In genomic region chr15:100721758-100722550, GRCh38 we compare ENCODE assay signal across 8 cellular contexts.
DNase-seq lines count a peak whose midpoint lies in the region; ATAC-seq and TF ChIP-seq lines count a peak whose summit lies in the region.

No MANE protein-coding gene starts in this region.

- DNase-seq in GM04503 (ENCODE audit: low read depth) (peak; percentile 100), NCI-H460 (ENCODE audit: extremely low read depth, low read depth) (peak; percentile 75), coronary artery (ENCODE audit: low spot score) (peak; percentile 87), mucosa of descending colon (no peak), mesendoderm (no peak)
- DNase-seq in CD8-positive, alpha-beta memory T cell, result no peak
- no peak for DNase-seq in activated naive CD4-positive, alpha-beta T cell treated with Interleukin-2 at 50 U/mL for 16 hours
- no peak for DNase-seq in activated CD4-positive, alpha-beta T cell treated with anti-CD3 and anti-CD28 coated beads, Interleukin-2, amount 50 U/mL, for 4 hours

- no peak overlapping the region for H2BK15ac ChIP-seq in mesendoderm (replicated peaks; ENCODE audit: low read depth)

- H3K4me3 Mint-ChIP-seq in CD8-positive, alpha-beta memory T cell, result no peak overlapping the region

- H3K27me3 ChIP-seq in mesendoderm (ENCODE audit: insufficient read depth, low read length, poor library complexity), result no peaks in the 10 kb centered on the region
- no peaks in the 10 kb centered on the region for H3K27me3 ChIP-seq in CD8-positive, alpha-beta memory T cell (ENCODE audit: insufficient read depth, low read length, poor library complexity, severe bottlenecking)

- H4K5ac ChIP-seq in mesendoderm (ENCODE audit: low read length), result no peak overlapping the region

- H3K4me3 ChIP-seq in coronary artery (peak overlapping the region; percentile 25), mucosa of descending colon (no peak overlapping the region), mesendoderm (ENCODE audit: low read length) (no peak overlapping the region)
- H3K4me3 ChIP-seq in CD8-positive, alpha-beta memory T cell (ENCODE audit: low read length), result no peak overlapping the region

- H3K56ac ChIP-seq in mesendoderm (ENCODE audit: low read length), result no peak overlapping the region

- no peaks in the 10 kb centered on the region for H3K9me3 Mint-ChIP-seq in CD8-positive, alpha-beta memory T cell

- H3K4me1 Mint-ChIP-seq in CD8-positive, alpha-beta memory T cell, result no peaks in the 10 kb centered on the region

- H3K36me3 ChIP-seq in mucosa of descending colon (ENCODE audit: low read depth), result no peaks in the 10 kb centered on the region
- H3K36me3 ChIP-seq in mesendoderm (ENCODE audit: control insufficient read depth, insufficient read depth, low read length), result no peaks in the 10 kb centered on the region
- no peaks in the 10 kb centered on the region for H3K36me3 ChIP-seq in CD8-positive, alpha-beta memory T cell (ENCODE audit: insufficient read depth, low read length)

- H3K27ac ChIP-seq in coronary artery (peak overlapping the region in 1 of 2 donors; percentile 86), mesendoderm (ENCODE audit: low read depth, low read length) (no peak overlapping the region)
- H3K27ac ChIP-seq in CD8-positive, alpha-beta memory T cell (ENCODE audit: low read depth, low read length), result no peak overlapping the region

- no peaks in the 10 kb centered on the region for H3K9me3 ChIP-seq in mucosa of descending colon
- H3K9me3 ChIP-seq in CD8-positive, alpha-beta memory T cell (ENCODE audit: low read length), result no peaks in the 10 kb centered on the region

- no peak overlapping the region for H3K23ac ChIP-seq in mesendoderm (ENCODE audit: low read length)

- no peak overlapping the region for H4K8ac ChIP-seq in mesendoderm (ENCODE audit: low read depth, low read length)

- H3K4me1 ChIP-seq in mucosa of descending colon (ENCODE audit: low read depth) (peaks cover 3% of the 10 kb centered on the region), mesendoderm (ENCODE audit: control insufficient read depth, low read depth, low read length) (no peaks in the 10 kb centered on the region)
- no peaks in the 10 kb centered on the region for H3K4me1 ChIP-seq in CD8-positive, alpha-beta memory T cell (ENCODE audit: insufficient read depth, low read length)

- H3K36me3 Mint-ChIP-seq in CD8-positive, alpha-beta memory T cell, result no peaks in the 10 kb centered on the region

- no peak overlapping the region for H2BK5ac ChIP-seq in mesendoderm (ENCODE audit: low read length)

- no peak overlapping the region for H2AK5ac ChIP-seq in mesendoderm (ENCODE audit: low read length)

- H3K4me2 ChIP-seq in mesendoderm (ENCODE audit: low read length), result no peak overlapping the region

- intact Hi-C loops in mucosa of descending colon (cut with DNase I, micrococcal nuclease), result no loop called here

- no peak overlapping the region for H3K18ac ChIP-seq in mesendoderm (ENCODE audit: low read length)

- POLR2A ChIA-PET in CD8-positive, alpha-beta memory T cell (lab: Charles Lee), result no interaction called here

- no peak overlapping the region for H3K27ac Mint-ChIP-seq in CD8-positive, alpha-beta memory T cell

- peak; percentile 90 for ATAC-seq in mucosa of descending colon

- H3K4ac ChIP-seq in mesendoderm (ENCODE audit: low read depth, low read length), result no peak overlapping the region

- TF ChIP-seq CTCF in coronary artery (IDR thresholded peaks at IDR 0.05), result no peak
- TF ChIP-seq CTCF in mucosa of descending colon (IDR thresholded peaks at IDR 0.05), result no peak

- no peak overlapping the region for H3K9ac ChIP-seq in mesendoderm (ENCODE audit: low read length)

- no CpG with 5 or more reads among the region's 12 CpGs for WGBS in mesendoderm (ENCODE audit: extremely low coverage, insufficient coverage, low lambda C conversion rate)

- CTCF ChIA-PET in CD8-positive, alpha-beta memory T cell (lab: Charles Lee), result no interaction called here

- no peak overlapping the region for H2BK120ac ChIP-seq in mesendoderm (ENCODE audit: low read depth, low read length)

- no peaks in the 10 kb centered on the region for H3K79me2 ChIP-seq in mesendoderm (ENCODE audit: control insufficient read depth, insufficient read depth, low read length)

- H3K27me3 Mint-ChIP-seq in CD8-positive, alpha-beta memory T cell, result peaks cover 6 to 13% of the 10 kb centered on the region in 2 donors

- no peaks in the 10 kb centered on the region for H3K79me1 ChIP-seq in mesendoderm (ENCODE audit: low read length)

Comparison
In these comparisons a context has a peak if more than half of its experiments do, and no peak if none do; other contexts are left out.
1. DNase-seq: peak in GM04503 (single experiment), NCI-H460 (single experiment) and coronary artery (single experiment); none in mucosa of descending colon (0 of 3), mesendoderm (single experiment), CD8-positive, alpha-beta memory T cell (0 of 5), activated naive CD4-positive, alpha-beta T cell treated with Interleukin-2 at 50 U/mL for 16 hours (single experiment) and activated CD4-positive, alpha-beta T cell treated with anti-CD3 and anti-CD28 coated beads, Interleukin-2, amount 50 U/mL, for 4 hours (0 of 2).